ENCODE assay signal across 35 cellular contexts in the genomic region with DNA sequence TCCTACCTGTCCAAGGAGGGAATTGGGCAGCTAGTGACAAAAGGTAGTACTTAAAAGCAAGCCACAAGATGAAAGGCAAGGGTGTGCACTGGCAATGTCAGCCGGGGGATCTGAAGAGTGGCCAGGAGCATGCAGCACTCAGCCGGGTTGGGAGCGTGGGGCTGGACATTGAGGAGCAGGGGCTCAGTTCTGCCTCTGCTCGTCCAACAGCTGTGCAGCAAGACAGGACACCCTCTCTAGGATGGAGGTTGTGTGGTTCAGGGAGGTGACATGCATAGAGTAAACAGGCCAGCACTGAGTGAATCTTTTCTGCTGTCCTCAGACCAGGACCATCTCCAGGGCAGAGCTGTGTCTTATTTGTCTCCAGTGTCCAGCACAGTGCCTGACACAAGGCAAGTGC.
"Had no signal": no experiment of that assay in that cellular context is flagged by ENCODE, and none has a peak within 500 bp of the region (broad histone marks: within the 10 kb centered on the region; RNA-seq: fewer than 3 reads in every experiment).

No MANE protein-coding gene starts in this region.

- H3K36me3 ChIP-seq: adrenal gland, brain microvascular endothelial cell, breast epithelium had no signal

- H3K4me1 ChIP-seq: adrenal gland, body of pancreas, breast epithelium had no signal

- H3K27ac ChIP-seq: adrenal gland, body of pancreas, brain microvascular endothelial cell, breast epithelium, VCaP had no signal

- DNase-seq: activated B cell treated with CpG ODN at 0.5 μM for 24 hours; activated CD4-positive, alpha-beta memory T cell treated with anti-CD3 and anti-CD28 coated beads for 36 hours; activated CD4-positive, alpha-beta T cell treated with anti-CD3 and anti-CD28 coated beads for 4 hours; activated CD4-positive, alpha-beta T cell treated with anti-CD3 and anti-CD28 coated beads, Interleukin-2, amount 10 ng/mL, durations not matched to agents 24 days and 14 days; activated CD4-positive, alpha-beta T cell treated with anti-CD3 and anti-CD28 coated beads, Interleukin-2, amount 50 U/mL, for 1 hour; activated CD4-positive, alpha-beta T cell treated with anti-CD3 and anti-CD28 coated beads, Interleukin-2, amount 50 U/mL, for 4 hours; activated CD4-positive, CD25-positive, alpha-beta regulatory T cell treated with anti-CD3 and anti-CD28 coated beads, Interleukin-2, amount 50 U/mL, for 72 hours; activated CD8-positive, alpha-beta memory T cell treated with anti-CD3 and anti-CD28 coated beads, Interleukin-2, amount 50 U/mL, for 4 hours; activated CD8-positive, alpha-beta T cell treated with anti-CD3 and anti-CD28 coated beads for 36 hours; activated effector memory CD4-positive, alpha-beta T cell treated with anti-CD3 and anti-CD28 coated beads, Interleukin-2, amount 50 U/mL, for 16 hours; activated gamma-delta T cell treated with Interleukin-2 at 50 U/mL for 16 hours; activated naive CD4-positive, alpha-beta T cell; activated naive CD4-positive, alpha-beta T cell treated with anti-CD3 and anti-CD28 coated beads for 36 hours; activated naive CD4-positive, alpha-beta T cell treated with anti-CD3 and anti-CD28 coated beads, Interleukin-2, amount 50 U/mL, for 16 hours; activated naive CD8-positive, alpha-beta T cell treated with anti-CD3 and anti-CD28 coated beads for 36 hours; activated T-cell treated with anti-CD3 and anti-CD28 coated beads for 4 hours; activated T-cell treated with anti-CD3 and anti-CD28 coated beads, Interleukin-2, amount 50 U/mL, for 1 hour; activated T-cell treated with anti-CD3 and anti-CD28 coated beads, Interleukin-2, amount 50 U/mL, for 4 hours; activated T-cell treated with anti-CD3 and anti-CD28 coated beads, Interleukin-2, amount 50 U/mL, for 72 hours; adrenal gland; amniotic stem cell; aorta; body of pancreas; brain microvascular endothelial cell; central memory CD4-positive, alpha-beta T cell; T-cell; T-helper 17 cell; T-helper 9 cell had no signal

- H3K4me1 Mint-ChIP-seq: activated B cell treated with CpG ODN at 0.5 μM for 24 hours; activated CD4-positive, alpha-beta T cell treated with anti-CD3 and anti-CD28 coated beads, Interleukin-2, amount 10 ng/mL, durations not matched to agents 24 days and 14 days; activated T-helper 17 cell treated with anti-CD3 and anti-CD28 coated beads, Interleukin-2, amount 50 U/mL, for 72 hours; T-cell; T-helper 17 cell had no signal

- H3K27me3 Mint-ChIP-seq: activated B cell treated with CpG ODN at 0.5 μM for 24 hours; activated CD4-positive, alpha-beta memory T cell treated with anti-CD3 and anti-CD28 coated beads for 36 hours; activated CD4-positive, alpha-beta T cell treated with anti-CD3 and anti-CD28 coated beads, Interleukin-2, amount 10 ng/mL, durations not matched to agents 24 days and 14 days; activated CD8-positive, alpha-beta T cell treated with anti-CD3 and anti-CD28 coated beads for 36 hours; activated naive CD8-positive, alpha-beta T cell treated with anti-CD3 and anti-CD28 coated beads for 36 hours; activated T-helper 17 cell treated with anti-CD3 and anti-CD28 coated beads, Interleukin-2, amount 50 U/mL, for 72 hours; T-cell; T-helper 17 cell had no signal

- H3K27ac Mint-ChIP-seq: activated B cell treated with CpG ODN at 0.5 μM for 24 hours; activated CD4-positive, alpha-beta memory T cell treated with anti-CD3 and anti-CD28 coated beads for 36 hours; activated CD4-positive, alpha-beta T cell treated with anti-CD3 and anti-CD28 coated beads, Interleukin-2, amount 10 ng/mL, durations not matched to agents 24 days and 14 days; activated CD8-positive, alpha-beta T cell treated with anti-CD3 and anti-CD28 coated beads for 36 hours; activated naive CD4-positive, alpha-beta T cell treated with anti-CD3 and anti-CD28 coated beads for 36 hours; activated naive CD4-positive, alpha-beta T cell treated with anti-CD3 and anti-CD28 coated beads, Interleukin-2, amount 50 U/mL, for 72 hours; activated naive CD8-positive, alpha-beta T cell treated with anti-CD3 and anti-CD28 coated beads for 36 hours; activated T-cell treated with anti-CD3 and anti-CD28 coated beads, Interleukin-2, amount 50 U/mL, for 72 hours; activated T-helper 1 cell treated with anti-CD3 and anti-CD28 coated beads, Interleukin-12 subunit alpha, Interleukin-12 subunit beta, Interleukin-2, Interleukin-4 antibody, amounts not matched to agents 30 ng/mL and 10 ng/mL and 1 ng/mL, durations not matched to agents 14 hours and 24 hours and 36 hours; activated T-helper 17 cell treated with anti-CD3 and anti-CD28 coated beads, Interleukin-2, amount 50 U/mL, for 72 hours; T-cell; T-helper 17 cell had no signal

- H3K4me3 Mint-ChIP-seq: activated B cell treated with CpG ODN at 0.5 μM for 24 hours; activated CD4-positive, alpha-beta memory T cell treated with anti-CD3 and anti-CD28 coated beads for 36 hours; activated CD4-positive, alpha-beta T cell treated with anti-CD3 and anti-CD28 coated beads, Interleukin-2, amount 10 ng/mL, durations not matched to agents 24 days and 14 days; activated CD8-positive, alpha-beta T cell treated with anti-CD3 and anti-CD28 coated beads for 36 hours; activated naive CD4-positive, alpha-beta T cell treated with anti-CD3 and anti-CD28 coated beads for 36 hours; activated naive CD8-positive, alpha-beta T cell treated with anti-CD3 and anti-CD28 coated beads for 36 hours; activated T-cell treated with anti-CD3 and anti-CD28 coated beads, Interleukin-2, amount 50 U/mL, for 4 hours; activated T-cell treated with anti-CD3 and anti-CD28 coated beads, Interleukin-2, amount 50 U/mL, for 72 hours; activated T-helper 1 cell treated with anti-CD3 and anti-CD28 coated beads, Interleukin-12 subunit alpha, Interleukin-12 subunit beta, Interleukin-2, Interleukin-4 antibody, amounts not matched to agents 30 ng/mL and 10 ng/mL and 1 ng/mL, durations not matched to agents 14 hours and 24 hours and 36 hours; activated T-helper 17 cell treated with anti-CD3 and anti-CD28 coated beads, Interleukin-2, amount 50 U/mL, for 72 hours; T-helper 17 cell had no signal

- H3K27me3 ChIP-seq: adrenal gland, body of pancreas, brain microvascular endothelial cell, breast epithelium had no signal

- FAIRE-seq: astrocyte, TTC549 had no signal

- H3K4me3 ChIP-seq: adrenal gland, body of pancreas, breast epithelium had no signal
